Comparison of ENCODE assay signal across 28 cellular contexts in genomic region chr6:14190596-14191224, GRCh38.
"Had no signal": no experiment of that assay in that cellular context is flagged by ENCODE, and none has a peak within 500 bp of the region (broad histone marks: within the 10 kb centered on the region; RNA-seq: fewer than 3 reads in every experiment).

No MANE protein-coding gene starts in this region.

- H3K4me1 Mint-ChIP-seq: activated CD4-positive, alpha-beta T cell treated with anti-CD3 and anti-CD28 coated beads for 36 hours; activated CD4-positive, alpha-beta T cell treated with anti-CD3 and anti-CD28 coated beads, Interleukin-2, amount 10 ng/mL, durations not matched to agents 24 days and 14 days had no signal

- H3K27me3 Mint-ChIP-seq: activated naive CD8-positive, alpha-beta T cell had no signal

- H3K27ac ChIP-seq: brain microvascular endothelial cell, esophagus muscularis mucosa, foreskin keratinocyte, gastrocnemius medialis had no signal

- H3K4me3 Mint-ChIP-seq: activated CD4-positive, alpha-beta memory T cell treated with anti-CD3 and anti-CD28 coated beads for 36 hours; activated CD4-positive, alpha-beta T cell treated with anti-CD3 and anti-CD28 coated beads for 36 hours; activated CD4-positive, alpha-beta T cell treated with anti-CD3 and anti-CD28 coated beads, Interleukin-2, amount 10 ng/mL, durations not matched to agents 24 days and 14 days; activated naive CD8-positive, alpha-beta T cell; activated T-cell treated with anti-CD3 and anti-CD28 coated beads, Interleukin-2, amount 50 U/mL, for 24 hours; activated T-cell treated with anti-CD3 and anti-CD28 coated beads, Interleukin-2, amount 50 U/mL, for 72 hours; effector memory CD8-positive, alpha-beta T cell had no signal

- H3K9me3 Mint-ChIP-seq: activated CD4-positive, alpha-beta memory T cell treated with anti-CD3 and anti-CD28 coated beads for 36 hours; activated T-cell treated with anti-CD3 and anti-CD28 coated beads, Interleukin-2, amount 50 U/mL, for 24 hours; activated T-cell treated with anti-CD3 and anti-CD28 coated beads, Interleukin-2, amount 50 U/mL, for 72 hours; effector memory CD8-positive, alpha-beta T cell had no signal

- H3K27me3 ChIP-seq: brain microvascular endothelial cell, gastrocnemius medialis had no signal

- DNase-seq: activated CD4-positive, alpha-beta memory T cell treated with anti-CD3 and anti-CD28 coated beads for 36 hours; activated CD4-positive, alpha-beta T cell treated with anti-CD3 and anti-CD28 coated beads for 36 hours; activated CD4-positive, alpha-beta T cell treated with anti-CD3 and anti-CD28 coated beads, Interleukin-2, amount 10 ng/mL, durations not matched to agents 24 days and 14 days; activated CD4-positive, CD25-positive, alpha-beta regulatory T cell; activated CD4-positive, CD25-positive, alpha-beta regulatory T cell treated with anti-CD3 and anti-CD28 coated beads, Interleukin-2, amount 50 U/mL, for 72 hours; activated CD8-positive, alpha-beta memory T cell treated with anti-CD3 and anti-CD28 coated beads, Interleukin-2, amount 50 U/mL, for 48 hours; activated effector memory CD4-positive, alpha-beta T cell treated with Interleukin-2 at 50 U/mL for 16 hours; activated gamma-delta T cell treated with Interleukin-2 at 50 U/mL for 16 hours; activated naive CD4-positive, alpha-beta T cell treated with anti-CD3 and anti-CD28 coated beads, Interleukin-2, amount 50 U/mL, for 16 hours; activated naive CD4-positive, alpha-beta T cell treated with Interleukin-2 at 50 U/mL for 16 hours; activated T-cell treated with anti-CD3 and anti-CD28 coated beads for 4 hours; activated T-cell treated with anti-CD3 and anti-CD28 coated beads, Interleukin-2, amount 50 U/mL, for 24 hours; activated T-cell treated with anti-CD3 and anti-CD28 coated beads, Interleukin-2, amount 50 U/mL, for 72 hours; amniotic stem cell; anterior cingulate cortex; brain microvascular endothelial cell; caudate nucleus; cortex of kidney; dermis blood vessel endothelial cell; effector CD4-positive, alpha-beta T cell; effector memory CD8-positive, alpha-beta T cell; erythroblast; foreskin keratinocyte; gastrocnemius medialis; glutamatergic neuron; T-helper 2 cell had no signal

- H3K4me1 ChIP-seq: foreskin keratinocyte, gastrocnemius medialis had no signal

- H3K9me3 ChIP-seq: esophagus muscularis mucosa, gastrocnemius medialis had no signal

- H3K4me3 ChIP-seq: esophagus muscularis mucosa, gastrocnemius medialis had no signal

- H3K27ac Mint-ChIP-seq: activated CD4-positive, alpha-beta memory T cell treated with anti-CD3 and anti-CD28 coated beads for 36 hours; activated CD4-positive, alpha-beta T cell treated with anti-CD3 and anti-CD28 coated beads for 36 hours; activated CD4-positive, alpha-beta T cell treated with anti-CD3 and anti-CD28 coated beads, Interleukin-2, amount 10 ng/mL, durations not matched to agents 24 days and 14 days; activated naive CD8-positive, alpha-beta T cell; activated T-cell treated with anti-CD3 and anti-CD28 coated beads, Interleukin-2, amount 50 U/mL, for 24 hours; activated T-cell treated with anti-CD3 and anti-CD28 coated beads, Interleukin-2, amount 50 U/mL, for 72 hours; effector memory CD8-positive, alpha-beta T cell had no signal

- H3K36me3 Mint-ChIP-seq: activated CD4-positive, alpha-beta memory T cell treated with anti-CD3 and anti-CD28 coated beads for 36 hours; activated naive CD8-positive, alpha-beta T cell had no signal

- H3K36me3 ChIP-seq: brain microvascular endothelial cell, esophagus muscularis mucosa, gastrocnemius medialis had no signal

- ATAC-seq: activated CD4-positive, alpha-beta T cell treated with anti-CD3 and anti-CD28 coated beads for 36 hours; activated T-cell treated with anti-CD3 and anti-CD28 coated beads, Interleukin-2, amount 50 U/mL, for 72 hours; effector memory CD8-positive, alpha-beta T cell; foreskin keratinocyte had no signal
